8 cellular contexts compared by ENCODE assay signal in the genomic region with DNA sequence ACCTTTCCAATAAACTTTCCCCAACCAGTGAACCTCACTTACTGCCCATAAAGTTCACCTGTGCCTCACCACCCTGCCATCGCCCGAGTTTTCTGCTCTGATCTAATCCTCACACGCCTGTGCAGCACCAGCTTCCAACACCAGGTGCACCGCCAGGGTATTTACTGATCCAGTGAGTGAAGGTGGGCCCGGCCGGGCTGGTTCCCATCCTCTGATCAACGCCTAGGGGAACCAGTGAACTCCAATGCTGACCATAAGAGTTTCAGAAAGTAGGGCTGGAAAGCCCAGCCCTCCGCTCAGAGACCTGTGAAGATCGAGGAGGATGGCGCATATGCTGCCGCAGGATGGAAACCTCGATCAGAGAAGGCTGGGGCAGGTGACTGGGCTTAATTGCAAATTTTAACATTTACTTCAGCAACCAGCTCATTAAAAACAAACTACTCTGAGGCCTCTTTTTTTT. TPM values are rescaled to one million over a fixed set of nuclear protein-coding genes. Genes with fewer than 3 reads are reported as not detected.
A peak's percentile ranks its signal among the peaks of the same experiment; 100 is the strongest.
DNase-seq lines count a peak whose midpoint lies in the region; ATAC-seq, FAIRE-seq and TF ChIP-seq lines count a peak whose summit lies in the region.

No MANE protein-coding gene starts in this region.

- H3K27ac Mint-ChIP-seq in progenitor cell of endocrine pancreas: peak overlapping the region; percentile 97

- peak overlapping the region; percentile 94 for H3K4me3 Mint-ChIP-seq in progenitor cell of endocrine pancreas (ENCODE audit: low read depth)

- peaks cover 3% of the 10 kb centered on the region for H3K79me2 ChIP-seq in ACC112 (ENCODE audit: control insufficient read depth, insufficient read depth, low read length, unreplicated experiment)

- H3K9me3 Mint-ChIP-seq in progenitor cell of endocrine pancreas (ENCODE audit: low read depth): no peaks in the 10 kb centered on the region

- peak overlapping the region; percentile 56 for H3K27ac ChIP-seq in ACC112 (ENCODE audit: low read depth, low read length)

- peak; percentile 11 for TF ChIP-seq CTCF in foreskin fibroblast (IDR thresholded peaks at IDR 0.05; ENCODE audit: low read depth, low read length)
- peak; percentile 70 for TF ChIP-seq CTCF in progenitor cell of endocrine pancreas (IDR thresholded peaks at IDR 0.05; ENCODE audit: unreplicated experiment)

- peak overlapping the region; percentile 83 for H3K4me3 ChIP-seq in ACC112 (ENCODE audit: low read depth, low read length)
- H3K4me3 ChIP-seq in NT2/D1 (ENCODE audit: insufficient read length, low read depth): peak overlapping the region; percentile 56
- H3K4me3 ChIP-seq in foreskin fibroblast (ENCODE audit: low read depth in 1 of 2, low read length in 2 of 2): peak overlapping the region; percentile 68 to 71

- H2AFZ ChIP-seq in ACC112 (ENCODE audit: low read length, unreplicated experiment): peak overlapping the region; percentile 93

- H3K36me3 ChIP-seq in ACC112 (ENCODE audit: insufficient read depth, low read length): no peaks in the 10 kb centered on the region; the same call in 1 of the 2 replicates
- peaks cover 22% of the 10 kb centered on the region for H3K36me3 ChIP-seq in NT2/D1 (ENCODE audit: insufficient read depth, insufficient read length, low read length)

- ATAC-seq in GM18868 (IDR thresholded peaks at IDR 0.05; ENCODE audit: unreplicated experiment) (peak; percentile 65), HG03280 (IDR thresholded peaks at IDR 0.05; ENCODE audit: unreplicated experiment) (peak; percentile 60)

- H3K9me3 ChIP-seq in NT2/D1 (ENCODE audit: insufficient read depth, low read length): no peaks in the 10 kb centered on the region

- H3K27me3 ChIP-seq in ACC112 (ENCODE audit: insufficient read depth, low read length): no peaks in the 10 kb centered on the region
- no peaks in the 10 kb centered on the region for H3K27me3 ChIP-seq in NT2/D1 (ENCODE audit: insufficient read depth, insufficient read length)

- peaks cover 10% of the 10 kb centered on the region for H3K36me3 Mint-ChIP-seq in progenitor cell of endocrine pancreas (ENCODE audit: insufficient read depth)

- DNase-seq in NT2/D1 (ENCODE audit: low read depth, low spot score) (peak; percentile 58), activated T-helper 1 cell treated with Interleukin-2 at 50 U/mL for 16 hours (ENCODE audit: low read depth) (peak; percentile 45), foreskin fibroblast (peak in 1 of 2 donors; percentile 61), progenitor cell of endocrine pancreas (ENCODE audit: low spot score, unreplicated experiment) (no peak), frontal cortex (ENCODE audit: low spot score in 2 of 2) (no peak)

- H3K27me3 Mint-ChIP-seq in progenitor cell of endocrine pancreas: no peaks in the 10 kb centered on the region

- peak overlapping the region; percentile 85 for H3K9ac ChIP-seq in NT2/D1 (ENCODE audit: insufficient read length, low read depth)

- H3K4me1 Mint-ChIP-seq in progenitor cell of endocrine pancreas (ENCODE audit: low read depth): peaks cover 16% of the 10 kb centered on the region

- no peak for FAIRE-seq in frontal cortex (lab: Jason Lieb, UNC)

- H3K4me1 ChIP-seq in ACC112 (ENCODE audit: control insufficient read depth, insufficient read depth, low read length, unreplicated experiment): peaks cover 28% of the 10 kb centered on the region
- peaks cover 5% of the 10 kb centered on the region for H3K4me1 ChIP-seq in NT2/D1 (ENCODE audit: insufficient read depth, insufficient read length)

RNA-seq across cellular contexts. Expression of a gene that starts 0.7 kb away (rescaled TPM):
- total RNA-seq in progenitor cell of endocrine pancreas (169 and 172 TPM in 2 replicates), frontal cortex (123 TPM)

RNA-seq across cellular contexts. Expression of a gene that starts 6.5 kb away (rescaled TPM):
- total RNA-seq in progenitor cell of endocrine pancreas (1,155 and 1,178 TPM in 2 replicates), frontal cortex (511 TPM)

RNA-seq across cellular contexts. Expression of a gene that starts 23.6 kb away (rescaled TPM):
- total RNA-seq in progenitor cell of endocrine pancreas (102 TPM in 2 replicates), frontal cortex (26.5 TPM)

RNA-seq across cellular contexts. Expression of a gene that starts 33.6 kb away (rescaled TPM):
- total RNA-seq in progenitor cell of endocrine pancreas (12.0 and 13.8 TPM in 2 replicates), frontal cortex (8.2 TPM)

RNA-seq across cellular contexts. Expression of a gene that starts 35.3 kb away (rescaled TPM):
- total RNA-seq in progenitor cell of endocrine pancreas: 3,912 and 3,916 TPM in 2 replicates
- 1,399 TPM for total RNA-seq in frontal cortex

Comparison
In these comparisons a context has a peak if more than half of its experiments do, and no peak if none do; other contexts are left out.
1. DNase-seq: peak in NT2/D1 (single experiment) and activated T-helper 1 cell treated with Interleukin-2 at 50 U/mL for 16 hours (single experiment); none in progenitor cell of endocrine pancreas (single experiment) and frontal cortex (0 of 2).
2. Peak in every context shown above with its lines, with median percentiles within 50 percentile points of each other: H3K4me3 ChIP-seq.